Comparison of ENCODE assay signal across 12 cellular contexts in the genomic region with DNA sequence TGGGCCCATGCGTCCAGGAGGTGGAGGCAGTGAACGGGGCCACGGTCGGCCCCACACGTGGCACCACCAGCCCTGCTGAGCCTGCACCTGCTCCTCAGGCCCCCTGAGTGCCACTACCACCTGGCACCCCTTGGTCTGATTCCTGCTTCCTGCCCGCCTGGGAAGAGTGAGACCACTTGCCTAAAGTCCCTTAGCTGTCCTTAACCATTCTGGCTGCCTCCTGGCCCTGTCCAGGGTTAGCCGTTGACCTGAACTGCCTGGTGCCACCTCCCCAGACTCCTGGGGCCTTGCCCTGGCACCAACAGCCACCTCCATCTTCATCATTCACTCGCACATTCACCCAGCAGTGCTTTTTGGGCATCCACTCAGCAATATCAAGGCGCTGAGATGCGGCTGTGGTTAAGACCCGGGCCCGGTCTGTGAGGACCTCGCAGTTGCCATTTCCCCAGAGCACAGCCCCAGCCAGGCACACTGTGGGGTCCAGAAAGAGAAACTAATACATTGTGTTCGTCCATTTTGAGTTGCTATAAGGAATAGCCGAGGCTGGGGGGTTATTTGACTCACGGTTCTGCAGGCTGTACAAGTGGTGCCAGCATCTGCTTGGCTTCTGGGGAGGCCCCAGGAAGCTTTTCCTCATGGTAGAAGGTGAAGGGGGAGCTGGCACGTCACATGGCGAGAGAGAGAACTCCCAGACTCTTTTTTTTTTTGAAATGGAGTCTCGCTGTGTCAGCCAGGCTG.
DNase-seq lines count a peak whose midpoint lies in the region; ATAC-seq, FAIRE-seq and TF ChIP-seq lines count a peak whose summit lies in the region.
"Had no signal": no experiment of that assay in that cellular context is flagged by ENCODE, and none has a peak within 500 bp of the region (broad histone marks: within the 10 kb centered on the region; RNA-seq: fewer than 3 reads in every experiment).

No MANE protein-coding gene starts in this region.

- peaks cover 3% of the 10 kb centered on the region for H3K36me3 ChIP-seq in CD4-positive, alpha-beta memory T cell (ENCODE audit: insufficient read depth, low read length)
- H3K36me3 ChIP-seq in astrocyte (ENCODE audit: insufficient read depth, low read length), result no peaks in the 10 kb centered on the region

- H3K9ac ChIP-seq in astrocyte (ENCODE audit: low read length), result peak overlapping the region; percentile 18

- no peak for FAIRE-seq in astrocyte (lab: Jason Lieb, UNC)

- CTCF ChIA-PET in CD4-positive, alpha-beta memory T cell (lab: Charles Lee; ENCODE audit: partially characterized antibody), result interaction anchor here (0.7 to 2.4 kb wide), 13 partner anchors 14 to 127 kb away, joined by 3 to 22 read pairs (median 4); no protein-coding TSS in a partner anchor

- peaks cover 0 to 2% (median 0%) of the 10 kb centered on the region in 8 donors for H3K9me3 Mint-ChIP-seq in CD4-positive, alpha-beta memory T cell
- H3K9me3 Mint-ChIP-seq in astrocyte (ENCODE audit: unreplicated experiment) (no peaks in the 10 kb centered on the region), osteocyte (ENCODE audit: unreplicated experiment) (no peaks in the 10 kb centered on the region)

- no peak for TF ChIP-seq POLR2A in GM18505 (IDR thresholded peaks at IDR 0.05; ENCODE audit: borderline replicate concordance, extremely low read depth, insufficient read depth, insufficient read length)

- H2AFZ ChIP-seq in astrocyte (ENCODE audit: low read depth, low read length), result no peak overlapping the region

- no peaks in the 10 kb centered on the region for H3K9me3 ChIP-seq in CD4-positive, alpha-beta memory T cell (ENCODE audit: control insufficient read depth in 1 of 2, low read length in 2 of 2)
- no peaks in the 10 kb centered on the region for H3K9me3 ChIP-seq in astrocyte (ENCODE audit: insufficient read depth, low read depth, low read length)
- H3K9me3 ChIP-seq: SJCRH30 had no signal

- peak overlapping the region; percentile 73 to 94 for H3K4me3 ChIP-seq in CD4-positive, alpha-beta memory T cell (ENCODE audit: low read length in 2 of 2)
- no peak overlapping the region for H3K4me3 ChIP-seq in astrocyte (ENCODE audit: insufficient read depth, low read depth, low read length)
- H3K4me3 ChIP-seq: SJCRH30 had no signal

- no peak for ATAC-seq in GM18505 (IDR thresholded peaks at IDR 0.05; ENCODE audit: unreplicated experiment)

- peak in 3 of 5 donors; percentile 31 to 66 (median 32) for DNase-seq in CD4-positive, alpha-beta memory T cell
- peak; percentile 57 for DNase-seq in NAMALWA (ENCODE audit: low spot score)
- DNase-seq in astrocyte (ENCODE audit: low read depth), result no peak
- DNase-seq in osteocyte (ENCODE audit: extremely low spot score, unreplicated experiment), result no peak
- DNase-seq in SW480 (ENCODE audit: low spot score), result no peak
- DNase-seq in substantia nigra (lab: John Stamatoyannopoulos, UW), result no peak
- no peak for DNase-seq in NOMO-1 treated with dmso at 0.1 percent for 144 hours (lab: John Stamatoyannopoulos, UW; ENCODE audit: unreplicated experiment)
- DNase-seq: kidney glomerular epithelial cell, NCI-H2107 had no signal

- intact Hi-C loops in CD4-positive, alpha-beta memory T cell (cut with micrococcal nuclease), result loop anchor here (1.0 to 5.0 kb wide), 4 partner anchors 8 to 57 kb away; no protein-coding TSS in a partner anchor

- TF ChIP-seq CTCF in astrocyte (IDR thresholded peaks at IDR 0.05; ENCODE audit: insufficient read depth, low read depth, low read length), result no peak
- no peak for TF ChIP-seq CTCF in osteocyte (IDR thresholded peaks at IDR 0.05)

- no peaks in the 10 kb centered on the region for H3K27me3 ChIP-seq in CD4-positive, alpha-beta memory T cell (ENCODE audit: insufficient read depth, low read length)
- no peaks in the 10 kb centered on the region for H3K27me3 ChIP-seq in astrocyte (ENCODE audit: insufficient read depth, low read length)
- H3K27me3 ChIP-seq: SJCRH30 had no signal

- POLR2A ChIA-PET in CD4-positive, alpha-beta memory T cell (lab: Charles Lee; ENCODE audit: partially characterized antibody), result interaction anchor here (0.7 to 71.9 kb wide), 11 partner anchors 9 to 499 kb away, joined by 3 to 6031 read pairs (median 11); partner anchors contain the start of gene TNRC6C

- peaks cover 97% of the 10 kb centered on the region for H3K79me2 ChIP-seq in astrocyte (ENCODE audit: insufficient read depth, low read length)

- peak overlapping the region; percentile 90 to 100 (median 98) for H3K27ac Mint-ChIP-seq in CD4-positive, alpha-beta memory T cell
- H3K27ac Mint-ChIP-seq in astrocyte (ENCODE audit: unreplicated experiment) (peak overlapping the region; percentile 41), osteocyte (ENCODE audit: unreplicated experiment) (peak overlapping the region; percentile 87)

- H3K4me1 Mint-ChIP-seq in CD4-positive, alpha-beta memory T cell, result peaks cover 41 to 90% (median 60%) of the 10 kb centered on the region in 4 donors
- peaks cover 24% of the 10 kb centered on the region for H3K4me1 Mint-ChIP-seq in astrocyte (ENCODE audit: low read depth, unreplicated experiment)
- peaks cover 62% of the 10 kb centered on the region for H3K4me1 Mint-ChIP-seq in osteocyte (ENCODE audit: unreplicated experiment)

- peaks cover 91% of the 10 kb centered on the region for H4K20me1 ChIP-seq in astrocyte (ENCODE audit: insufficient read depth, low read length)

- H3K27me3 Mint-ChIP-seq in CD4-positive, alpha-beta memory T cell, result no peaks in the 10 kb centered on the region
- H3K27me3 Mint-ChIP-seq in astrocyte (ENCODE audit: low read depth, unreplicated experiment) (no peaks in the 10 kb centered on the region), osteocyte (ENCODE audit: unreplicated experiment) (no peaks in the 10 kb centered on the region)

- peaks cover 88% of the 10 kb centered on the region for H3K4me1 ChIP-seq in CD4-positive, alpha-beta memory T cell (ENCODE audit: insufficient read depth, low read length)
- H3K4me1 ChIP-seq in astrocyte (ENCODE audit: insufficient read depth, low read length), result peaks cover 47% of the 10 kb centered on the region

- H3K36me3 Mint-ChIP-seq in CD4-positive, alpha-beta memory T cell, result peaks cover 21 to 49% of the 10 kb centered on the region in 2 donors
- peaks cover 5% of the 10 kb centered on the region for H3K36me3 Mint-ChIP-seq in astrocyte (ENCODE audit: low read depth, unreplicated experiment)
- peaks cover 8% of the 10 kb centered on the region for H3K36me3 Mint-ChIP-seq in osteocyte (ENCODE audit: unreplicated experiment)

- H3K27ac ChIP-seq in CD4-positive, alpha-beta memory T cell (ENCODE audit: low read depth, low read length), result peak overlapping the region; percentile 73
- H3K27ac ChIP-seq in astrocyte (ENCODE audit: low read depth, low read length) (peak overlapping the region; percentile 19), substantia nigra (ENCODE audit: low read depth, low read length, poor library complexity, severe bottlenecking) (no peak overlapping the region)
- H3K27ac ChIP-seq: epithelial cell of prostate had no signal

- peak overlapping the region; percentile 90 to 100 (median 96) for H3K4me3 Mint-ChIP-seq in CD4-positive, alpha-beta memory T cell
- H3K4me3 Mint-ChIP-seq in astrocyte (ENCODE audit: unreplicated experiment), result no peak overlapping the region
- no peak overlapping the region for H3K4me3 Mint-ChIP-seq in osteocyte (ENCODE audit: unreplicated experiment)

- H3K4me2 ChIP-seq in astrocyte (ENCODE audit: low read length), result no peak overlapping the region

Comparison
In these comparisons a context has a peak if more than half of its experiments do, and no peak if none do; other contexts are left out.
1. DNase-seq: peak in CD4-positive, alpha-beta memory T cell (3 of 5) and NAMALWA (single experiment); none in astrocyte (single experiment), osteocyte (single experiment), SW480 (single experiment), substantia nigra (0 of 49) and NOMO-1 treated with dmso at 0.1 percent for 144 hours (single experiment).
2. H3K27ac Mint-ChIP-seq: peak in every context shown above with its lines; median percentile 98 in CD4-positive, alpha-beta memory T cell; 87 in osteocyte; 41 in astrocyte.
3. H3K4me3 Mint-ChIP-seq: peak in CD4-positive, alpha-beta memory T cell (8 of 8); none in astrocyte (single experiment) and osteocyte (single experiment).